In genomic region chrX:151825927-151826471, GRCh38 we compare ENCODE assay signal across 12 cellular contexts.
DNase-seq lines count a peak whose midpoint lies in the region; ATAC-seq and TF ChIP-seq lines count a peak whose summit lies in the region.
"Had no signal": no experiment of that assay in that cellular context is flagged by ENCODE, and none has a peak within 500 bp of the region (broad histone marks: within the 10 kb centered on the region; RNA-seq: fewer than 3 reads in every experiment).

No MANE protein-coding gene starts in this region.

- H3K27me3 ChIP-seq in SK-N-SH (ENCODE audit: insufficient read depth) (peaks cover 32% of the 10 kb centered on the region), Karpas-422 (ENCODE audit: low read length) (no peaks in the 10 kb centered on the region)
- H3K27me3 ChIP-seq: colonic mucosa had no signal

- TF ChIP-seq CTCF in SK-N-SH (IDR thresholded peaks at IDR 0.05) (peak; percentile 30), foreskin fibroblast (IDR thresholded peaks at IDR 0.05; ENCODE audit: low read depth, low read length) (peak; percentile 19), chondrocyte (IDR thresholded peaks at IDR 0.05) (no peak)

- DNase-seq in GM04503 (ENCODE audit: low read depth) = peak; percentile 90
- no peak for DNase-seq in SK-N-SH
- peak; percentile 72 to 89 for DNase-seq in foreskin fibroblast
- DNase-seq in retina = peak; percentile 50
- DNase-seq in chondrocyte (ENCODE audit: low spot score) = no peak
- DNase-seq in Karpas-422 = no peak
- DNase-seq: activated CD8-positive, alpha-beta T cell treated with anti-CD3 and anti-CD28 coated beads for 36 hours; colonic mucosa; stimulated activated CD4-positive, alpha-beta T cell treated with anti-CD3 and anti-CD28 coated beads, Interleukin-1b, Interleukin-23, amount 100 ng/mL, for 48 hours had no signal

- no peaks in the 10 kb centered on the region for H4K20me1 ChIP-seq in SK-N-SH (ENCODE audit: insufficient read depth)
- no peaks in the 10 kb centered on the region for H4K20me1 ChIP-seq in Karpas-422 (ENCODE audit: insufficient read depth, low read depth, low read length)

- no peak for TF ChIP-seq RAD21 in SK-N-SH (IDR thresholded peaks at IDR 0.05; ENCODE audit: low read length)

- H3K4me3 ChIP-seq in SK-N-SH (ENCODE audit: low read depth in 2 of 2, low read length in 1 of 2) (no peak overlapping the region), foreskin fibroblast (ENCODE audit: low read depth in 1 of 2, low read length in 2 of 2) (no peak overlapping the region), Karpas-422 (ENCODE audit: low read length) (no peak overlapping the region)
- H3K4me3 ChIP-seq: colonic mucosa, GM12878 had no signal

- POLR2A ChIA-PET in SK-N-SH (lab: Yijun Ruan, JAX) = no interaction called here

- H3K4me3 Mint-ChIP-seq in chondrocyte (ENCODE audit: unreplicated experiment) = no peak overlapping the region
- H3K4me3 Mint-ChIP-seq: activated CD8-positive, alpha-beta T cell treated with anti-CD3 and anti-CD28 coated beads for 36 hours had no signal

- H3K27me3 Mint-ChIP-seq in chondrocyte (ENCODE audit: low read depth) = no peaks in the 10 kb centered on the region

- H3K27ac ChIP-seq in SK-N-SH (ENCODE audit: low read depth in 2 of 2, low read length in 1 of 2) (no peak overlapping the region), Karpas-422 (ENCODE audit: low read length) (no peak overlapping the region)
- H3K27ac ChIP-seq: colonic mucosa had no signal

- H3K4me1 Mint-ChIP-seq in chondrocyte (ENCODE audit: low read depth) = no peaks in the 10 kb centered on the region

- H3K36me3 Mint-ChIP-seq in chondrocyte (ENCODE audit: low read depth) = no peaks in the 10 kb centered on the region

- H3F3A ChIP-seq in SK-N-SH (replicated peaks; ENCODE audit: insufficient read depth) = no peaks in the 10 kb centered on the region

- H3K9me2 ChIP-seq in SK-N-SH (no peaks in the 10 kb centered on the region), Karpas-422 (replicated peaks; ENCODE audit: insufficient read depth, low read length) (no peaks in the 10 kb centered on the region)

- H2AFZ ChIP-seq in SK-N-SH (ENCODE audit: low read depth) (no peak overlapping the region), Karpas-422 (ENCODE audit: low read length) (no peak overlapping the region)

- no peaks in the 10 kb centered on the region for H3K9me3 ChIP-seq in SK-N-SH
- H3K9me3 ChIP-seq in Karpas-422 (ENCODE audit: low read length) = no peaks in the 10 kb centered on the region
- H3K9me3 ChIP-seq: colonic mucosa had no signal

- H3K36me3 ChIP-seq in SK-N-SH (replicated peaks in 1 of 2; ENCODE audit: control insufficient read depth in 1 of 2, insufficient read depth in 2 of 2, low read length in 1 of 2) (no peaks in the 10 kb centered on the region), Karpas-422 (ENCODE audit: insufficient read depth, low read length) (no peaks in the 10 kb centered on the region)
- H3K36me3 ChIP-seq: colonic mucosa had no signal

- H3K9me3 Mint-ChIP-seq in chondrocyte (ENCODE audit: low read depth) = peaks cover 20% of the 10 kb centered on the region
- H3K9me3 Mint-ChIP-seq: activated CD8-positive, alpha-beta T cell treated with anti-CD3 and anti-CD28 coated beads for 36 hours had no signal

- WGBS in SK-N-SH (ENCODE audit: low lambda C conversion rate) = 4% methylated on average over 4 of the region's 4 CpGs

- no peak overlapping the region for H3K4me2 ChIP-seq in SK-N-SH
- H3K4me2 ChIP-seq in Karpas-422 (ENCODE audit: low read depth, low read length, poor library complexity, severe bottlenecking) = no peak overlapping the region

- ATAC-seq in HG03097 (IDR thresholded peaks at IDR 0.05; ENCODE audit: low FRiP score, unreplicated experiment) (no peak), HG02981 (IDR thresholded peaks at IDR 0.05; ENCODE audit: unreplicated experiment) (no peak)
- ATAC-seq: activated CD8-positive, alpha-beta T cell treated with anti-CD3 and anti-CD28 coated beads for 36 hours; GM12878 had no signal

- TF ChIP-seq EP300 in SK-N-SH (IDR thresholded peaks at IDR 0.05; ENCODE audit: borderline replicate concordance in 1 of 2, low read depth in 1 of 2, low read length in 1 of 2) = no peak

- H3K4me1 ChIP-seq in SK-N-SH (ENCODE audit: control insufficient read depth in 1 of 2, insufficient read depth in 2 of 2, low read depth in 1 of 2, low read length in 1 of 2) = no peaks in the 10 kb centered on the region
- H3K4me1 ChIP-seq in Karpas-422 (ENCODE audit: low read length) = no peaks in the 10 kb centered on the region
- H3K4me1 ChIP-seq: colonic mucosa had no signal

- H3K79me2 ChIP-seq in SK-N-SH (ENCODE audit: insufficient read depth) = no peaks in the 10 kb centered on the region
- no peaks in the 10 kb centered on the region for H3K79me2 ChIP-seq in Karpas-422 (ENCODE audit: low read length)

- H3K27ac Mint-ChIP-seq in chondrocyte (ENCODE audit: unreplicated experiment) = no peak overlapping the region
- H3K27ac Mint-ChIP-seq: activated CD8-positive, alpha-beta T cell treated with anti-CD3 and anti-CD28 coated beads for 36 hours had no signal

- CTCF ChIA-PET in SK-N-SH (lab: Yijun Ruan, JAX) = no interaction called here

- H3K9ac ChIP-seq in SK-N-SH = no peak overlapping the region
- H3K9ac ChIP-seq in Karpas-422 (ENCODE audit: low read length) = no peak overlapping the region

TF ChIP-seq in SK-N-SH, 30 proteins besides CTCF, POLR2A, EP300 and RAD21:
- peak; percentile 6; the same call in 1 of the 2 replicates for TF ChIP-seq SMC3 (IDR thresholded peaks at IDR 0.05; ENCODE audit: low read depth, low read length)
- no peak for TF ChIP-seq MEF2A (IDR thresholded peaks at IDR 0.05; ENCODE audit: borderline replicate concordance, low read depth)

Comparison
In these comparisons a context has a peak if more than half of its experiments do, and no peak if none do; other contexts are left out.
1. DNase-seq: peak in GM04503 (single experiment), foreskin fibroblast (2 of 2) and retina (single experiment); none in SK-N-SH (single experiment), chondrocyte (single experiment) and Karpas-422 (single experiment).